In the genomic region with DNA sequence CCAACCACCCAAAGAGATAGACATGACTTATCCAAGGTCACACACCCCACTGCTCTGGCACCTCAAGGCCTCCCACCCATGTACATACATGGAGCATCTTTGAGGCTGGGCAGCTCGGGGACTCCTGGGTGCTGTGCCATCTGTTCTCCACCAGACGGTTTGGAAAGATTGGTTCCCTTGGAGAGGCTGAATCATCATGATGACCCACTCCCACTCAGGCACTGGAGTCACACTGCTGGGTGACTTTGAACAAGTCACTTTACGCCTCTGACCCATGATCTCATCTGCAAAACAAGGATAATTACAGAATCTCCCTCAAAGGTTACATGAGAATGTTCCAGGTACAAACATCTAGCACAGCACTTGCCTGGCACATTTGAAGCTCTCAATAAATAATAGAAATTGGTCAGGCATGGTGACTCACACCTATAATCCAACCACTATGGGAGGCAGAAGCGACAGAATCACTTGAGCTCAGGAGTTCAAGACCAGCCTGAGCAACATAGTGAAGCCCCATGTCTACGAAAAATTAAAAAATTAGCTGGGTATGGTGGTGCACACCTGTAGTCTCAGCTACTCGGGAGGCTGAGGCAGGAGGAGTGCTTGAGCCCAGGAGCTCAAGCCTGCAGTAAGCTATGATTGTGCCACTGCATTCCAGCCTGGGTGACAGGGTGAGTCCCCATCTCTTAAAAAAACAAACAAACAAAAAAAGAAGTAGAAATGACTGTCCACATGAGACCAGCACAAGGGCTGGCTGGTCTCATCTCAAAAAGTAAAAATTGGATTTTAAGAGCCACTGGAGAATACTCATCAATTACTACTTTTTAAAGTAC, we compare ENCODE assay signal across 1 cellular context.
TF ChIP-seq lines count a peak whose summit lies in the region.

No MANE protein-coding gene starts in this region.

TF ChIP-seq in HEK293, 187 proteins besides CTCF, POLR2A, EP300 and RAD21 (continued from another document and continues in another):
- TF ChIP-seq, protein P1, sequence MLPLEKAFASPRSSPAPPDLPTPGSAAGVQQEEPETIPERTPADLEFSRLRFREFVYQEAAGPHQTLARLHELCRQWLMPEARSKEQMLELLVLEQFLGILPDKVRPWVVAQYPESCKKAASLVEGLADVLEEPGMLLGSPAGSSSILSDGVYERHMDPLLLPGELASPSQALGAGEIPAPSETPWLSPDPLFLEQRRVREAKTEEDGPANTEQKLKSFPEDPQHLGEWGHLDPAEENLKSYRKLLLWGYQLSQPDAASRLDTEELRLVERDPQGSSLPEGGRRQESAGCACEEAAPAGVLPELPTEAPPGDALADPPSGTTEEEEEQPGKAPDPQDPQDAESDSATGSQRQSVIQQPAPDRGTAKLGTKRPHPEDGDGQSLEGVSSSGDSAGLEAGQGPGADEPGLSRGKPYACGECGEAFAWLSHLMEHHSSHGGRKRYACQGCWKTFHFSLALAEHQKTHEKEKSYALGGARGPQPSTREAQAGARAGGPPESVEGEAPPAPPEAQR (tag by site-specific recombination; IDR thresholded peaks at IDR 0.05), result no peak
- TF ChIP-seq IKZF3 (tag by site-specific recombination; IDR thresholded peaks at IDR 0.05) (no peak), ZNF549 (tag by site-specific recombination; IDR thresholded peaks at IDR 0.05) (no peak), TCF7L2 (IDR thresholded peaks at IDR 0.05; ENCODE audit: borderline replicate concordance, low read depth, low read length) (no peak), HOXD13 (CRISPR knock-in tag; IDR thresholded peaks at IDR 0.05; ENCODE audit: borderline replicate concordance) (no peak), ZNF23 (tag by site-specific recombination; IDR thresholded peaks at IDR 0.05; ENCODE audit: borderline replicate concordance) (no peak), ZFP41 (tag by site-specific recombination; IDR thresholded peaks at IDR 0.05; ENCODE audit: borderline replicate concordance) (no peak), ZNF184 (tag by site-specific recombination; IDR thresholded peaks at IDR 0.05) (no peak), ZNF621 (tag by site-specific recombination; IDR thresholded peaks at IDR 0.05) (no peak), ZBTB17 (tag by site-specific recombination; IDR thresholded peaks at IDR 0.05) (no peak), ZNF423 (tag by site-specific recombination; IDR thresholded peaks at IDR 0.05) (no peak), ZNF350 (tag by site-specific recombination; IDR thresholded peaks at IDR 0.05) (no peak), YY2 (tag by site-specific recombination; IDR thresholded peaks at IDR 0.05) (no peak), ZBTB48 (tag by site-specific recombination; IDR thresholded peaks at IDR 0.05) (no peak), PRDM1 (tag by site-specific recombination; IDR thresholded peaks at IDR 0.05) (no peak), ZNF501 (tag by site-specific recombination; IDR thresholded peaks at IDR 0.05) (no peak), ZNF530 (tag by site-specific recombination; IDR thresholded peaks at IDR 0.05; ENCODE audit: low read depth) (no peak), ZNF514 (tag by site-specific recombination; IDR thresholded peaks at IDR 0.05) (no peak), ZNF837 (tag by site-specific recombination; IDR thresholded peaks at IDR 0.05) (no peak), ZSCAN16 (tag by site-specific recombination; IDR thresholded peaks at IDR 0.05) (no peak), ZNF768 (tag by site-specific recombination; IDR thresholded peaks at IDR 0.05) (no peak), ZNF510 (tag by site-specific recombination; IDR thresholded peaks at IDR 0.05; ENCODE audit: insufficient replicate concordance) (no peak), ZNF660 (tag by site-specific recombination; IDR thresholded peaks at IDR 0.05) (peak; percentile 50; the same call in 1 of the 2 replicates), ZNF561 (tag by site-specific recombination; IDR thresholded peaks at IDR 0.05; ENCODE audit: borderline replicate concordance) (no peak), ZNF274 (IDR thresholded peaks at IDR 0.05; ENCODE audit: low read length) (no peak), ZNF274 (tag by site-specific recombination; IDR thresholded peaks at IDR 0.05; ENCODE audit: borderline replicate concordance) (no peak), ZSCAN30 (tag by site-specific recombination; IDR thresholded peaks at IDR 0.05) (no peak)
- TF ChIP-seq, protein P2, sequence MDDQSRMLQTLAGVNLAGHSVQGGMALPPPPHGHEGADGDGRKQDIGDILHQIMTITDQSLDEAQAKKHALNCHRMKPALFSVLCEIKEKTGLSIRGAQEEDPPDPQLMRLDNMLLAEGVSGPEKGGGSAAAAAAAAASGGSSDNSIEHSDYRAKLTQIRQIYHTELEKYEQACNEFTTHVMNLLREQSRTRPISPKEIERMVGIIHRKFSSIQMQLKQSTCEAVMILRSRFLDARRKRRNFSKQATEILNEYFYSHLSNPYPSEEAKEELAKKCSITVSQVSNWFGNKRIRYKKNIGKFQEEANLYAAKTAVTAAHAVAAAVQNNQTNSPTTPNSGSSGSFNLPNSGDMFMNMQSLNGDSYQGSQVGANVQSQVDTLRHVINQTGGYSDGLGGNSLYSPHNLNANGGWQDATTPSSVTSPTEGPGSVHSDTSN (CRISPR knock-in tag; IDR thresholded peaks at IDR 0.05), result no peak
- TF ChIP-seq, protein P3, sequence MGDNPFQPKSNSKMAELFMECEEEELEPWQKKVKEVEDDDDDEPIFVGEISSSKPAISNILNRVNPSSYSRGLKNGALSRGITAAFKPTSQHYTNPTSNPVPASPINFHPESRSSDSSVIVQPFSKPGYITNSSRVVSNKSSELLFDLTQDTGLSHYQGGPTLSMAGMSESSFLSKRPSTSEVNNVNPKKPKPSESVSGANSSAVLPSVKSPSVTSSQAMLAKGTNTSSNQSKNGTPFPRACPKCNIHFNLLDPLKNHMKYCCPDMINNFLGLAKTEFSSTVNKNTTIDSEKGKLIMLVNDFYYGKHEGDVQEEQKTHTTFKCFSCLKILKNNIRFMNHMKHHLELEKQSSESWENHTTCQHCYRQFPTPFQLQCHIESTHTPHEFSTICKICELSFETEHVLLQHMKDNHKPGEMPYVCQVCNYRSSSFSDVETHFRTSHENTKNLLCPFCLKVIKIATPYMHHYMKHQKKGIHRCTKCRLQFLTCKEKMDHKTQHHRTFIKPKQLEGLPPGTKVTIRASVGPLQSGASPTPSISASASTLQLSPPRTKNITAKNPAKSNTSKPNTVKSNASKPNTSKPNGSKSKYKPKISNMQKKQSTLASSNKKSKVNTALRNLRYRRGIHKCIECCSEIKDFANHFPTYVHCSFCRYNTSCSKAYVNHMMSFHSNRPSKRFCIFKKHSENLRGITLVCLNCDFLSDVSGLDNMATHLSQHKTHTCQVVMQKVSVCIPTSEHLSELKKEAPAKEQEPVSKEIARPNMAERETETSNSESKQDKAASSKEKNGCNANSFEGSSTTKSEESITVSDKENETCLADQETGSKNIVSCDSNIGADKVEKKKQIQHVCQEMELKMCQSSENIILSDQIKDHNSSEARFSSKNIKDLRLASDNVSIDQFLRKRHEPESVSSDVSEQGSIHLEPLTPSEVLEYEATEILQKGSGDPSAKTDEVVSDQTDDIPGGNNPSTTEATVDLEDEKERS (tag by site-specific recombination; IDR thresholded peaks at IDR 0.05), result peak; percentile 92
- TF ChIP-seq, protein P4, sequence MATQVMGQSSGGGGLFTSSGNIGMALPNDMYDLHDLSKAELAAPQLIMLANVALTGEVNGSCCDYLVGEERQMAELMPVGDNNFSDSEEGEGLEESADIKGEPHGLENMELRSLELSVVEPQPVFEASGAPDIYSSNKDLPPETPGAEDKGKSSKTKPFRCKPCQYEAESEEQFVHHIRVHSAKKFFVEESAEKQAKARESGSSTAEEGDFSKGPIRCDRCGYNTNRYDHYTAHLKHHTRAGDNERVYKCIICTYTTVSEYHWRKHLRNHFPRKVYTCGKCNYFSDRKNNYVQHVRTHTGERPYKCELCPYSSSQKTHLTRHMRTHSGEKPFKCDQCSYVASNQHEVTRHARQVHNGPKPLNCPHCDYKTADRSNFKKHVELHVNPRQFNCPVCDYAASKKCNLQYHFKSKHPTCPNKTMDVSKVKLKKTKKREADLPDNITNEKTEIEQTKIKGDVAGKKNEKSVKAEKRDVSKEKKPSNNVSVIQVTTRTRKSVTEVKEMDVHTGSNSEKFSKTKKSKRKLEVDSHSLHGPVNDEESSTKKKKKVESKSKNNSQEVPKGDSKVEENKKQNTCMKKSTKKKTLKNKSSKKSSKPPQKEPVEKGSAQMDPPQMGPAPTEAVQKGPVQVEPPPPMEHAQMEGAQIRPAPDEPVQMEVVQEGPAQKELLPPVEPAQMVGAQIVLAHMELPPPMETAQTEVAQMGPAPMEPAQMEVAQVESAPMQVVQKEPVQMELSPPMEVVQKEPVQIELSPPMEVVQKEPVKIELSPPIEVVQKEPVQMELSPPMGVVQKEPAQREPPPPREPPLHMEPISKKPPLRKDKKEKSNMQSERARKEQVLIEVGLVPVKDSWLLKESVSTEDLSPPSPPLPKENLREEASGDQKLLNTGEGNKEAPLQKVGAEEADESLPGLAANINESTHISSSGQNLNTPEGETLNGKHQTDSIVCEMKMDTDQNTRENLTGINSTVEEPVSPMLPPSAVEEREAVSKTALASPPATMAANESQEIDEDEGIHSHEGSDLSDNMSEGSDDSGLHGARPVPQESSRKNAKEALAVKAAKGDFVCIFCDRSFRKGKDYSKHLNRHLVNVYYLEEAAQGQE (tag by site-specific recombination; IDR thresholded peaks at IDR 0.05), result no peak
- TF ChIP-seq, protein P5, sequence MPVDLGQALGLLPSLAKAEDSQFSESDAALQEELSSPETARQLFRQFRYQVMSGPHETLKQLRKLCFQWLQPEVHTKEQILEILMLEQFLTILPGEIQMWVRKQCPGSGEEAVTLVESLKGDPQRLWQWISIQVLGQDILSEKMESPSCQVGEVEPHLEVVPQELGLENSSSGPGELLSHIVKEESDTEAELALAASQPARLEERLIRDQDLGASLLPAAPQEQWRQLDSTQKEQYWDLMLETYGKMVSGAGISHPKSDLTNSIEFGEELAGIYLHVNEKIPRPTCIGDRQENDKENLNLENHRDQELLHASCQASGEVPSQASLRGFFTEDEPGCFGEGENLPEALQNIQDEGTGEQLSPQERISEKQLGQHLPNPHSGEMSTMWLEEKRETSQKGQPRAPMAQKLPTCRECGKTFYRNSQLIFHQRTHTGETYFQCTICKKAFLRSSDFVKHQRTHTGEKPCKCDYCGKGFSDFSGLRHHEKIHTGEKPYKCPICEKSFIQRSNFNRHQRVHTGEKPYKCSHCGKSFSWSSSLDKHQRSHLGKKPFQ (tag by site-specific recombination; IDR thresholded peaks at IDR 0.05), result no peak
- TF ChIP-seq, protein P6, sequence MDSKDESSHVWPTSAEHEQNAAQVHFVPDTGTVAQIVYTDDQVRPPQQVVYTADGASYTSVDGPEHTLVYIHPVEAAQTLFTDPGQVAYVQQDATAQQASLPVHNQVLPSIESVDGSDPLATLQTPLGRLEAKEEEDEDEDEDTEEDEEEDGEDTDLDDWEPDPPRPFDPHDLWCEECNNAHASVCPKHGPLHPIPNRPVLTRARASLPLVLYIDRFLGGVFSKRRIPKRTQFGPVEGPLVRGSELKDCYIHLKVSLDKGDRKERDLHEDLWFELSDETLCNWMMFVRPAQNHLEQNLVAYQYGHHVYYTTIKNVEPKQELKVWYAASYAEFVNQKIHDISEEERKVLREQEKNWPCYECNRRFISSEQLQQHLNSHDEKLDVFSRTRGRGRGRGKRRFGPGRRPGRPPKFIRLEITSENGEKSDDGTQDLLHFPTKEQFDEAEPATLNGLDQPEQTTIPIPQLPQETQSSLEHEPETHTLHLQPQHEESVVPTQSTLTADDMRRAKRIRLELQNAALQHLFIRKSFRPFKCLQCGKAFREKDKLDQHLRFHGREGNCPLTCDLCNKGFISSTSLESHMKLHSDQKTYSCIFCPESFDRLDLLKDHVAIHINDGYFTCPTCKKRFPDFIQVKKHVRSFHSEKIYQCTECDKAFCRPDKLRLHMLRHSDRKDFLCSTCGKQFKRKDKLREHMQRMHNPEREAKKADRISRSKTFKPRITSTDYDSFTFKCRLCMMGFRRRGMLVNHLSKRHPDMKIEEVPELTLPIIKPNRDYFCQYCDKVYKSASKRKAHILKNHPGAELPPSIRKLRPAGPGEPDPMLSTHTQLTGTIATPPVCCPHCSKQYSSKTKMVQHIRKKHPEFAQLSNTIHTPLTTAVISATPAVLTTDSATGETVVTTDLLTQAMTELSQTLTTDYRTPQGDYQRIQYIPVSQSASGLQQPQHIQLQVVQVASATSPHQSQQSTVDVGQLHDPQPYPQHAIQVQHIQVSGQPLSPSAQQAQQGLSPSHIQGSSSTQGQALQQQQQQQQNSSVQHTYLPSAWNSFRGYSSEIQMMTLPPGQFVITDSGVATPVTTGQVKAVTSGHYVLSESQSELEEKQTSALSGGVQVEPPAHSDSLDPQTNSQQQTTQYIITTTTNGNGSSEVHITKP (tag by site-specific recombination; IDR thresholded peaks at IDR 0.05), result no peak
- TF ChIP-seq, protein P7, sequence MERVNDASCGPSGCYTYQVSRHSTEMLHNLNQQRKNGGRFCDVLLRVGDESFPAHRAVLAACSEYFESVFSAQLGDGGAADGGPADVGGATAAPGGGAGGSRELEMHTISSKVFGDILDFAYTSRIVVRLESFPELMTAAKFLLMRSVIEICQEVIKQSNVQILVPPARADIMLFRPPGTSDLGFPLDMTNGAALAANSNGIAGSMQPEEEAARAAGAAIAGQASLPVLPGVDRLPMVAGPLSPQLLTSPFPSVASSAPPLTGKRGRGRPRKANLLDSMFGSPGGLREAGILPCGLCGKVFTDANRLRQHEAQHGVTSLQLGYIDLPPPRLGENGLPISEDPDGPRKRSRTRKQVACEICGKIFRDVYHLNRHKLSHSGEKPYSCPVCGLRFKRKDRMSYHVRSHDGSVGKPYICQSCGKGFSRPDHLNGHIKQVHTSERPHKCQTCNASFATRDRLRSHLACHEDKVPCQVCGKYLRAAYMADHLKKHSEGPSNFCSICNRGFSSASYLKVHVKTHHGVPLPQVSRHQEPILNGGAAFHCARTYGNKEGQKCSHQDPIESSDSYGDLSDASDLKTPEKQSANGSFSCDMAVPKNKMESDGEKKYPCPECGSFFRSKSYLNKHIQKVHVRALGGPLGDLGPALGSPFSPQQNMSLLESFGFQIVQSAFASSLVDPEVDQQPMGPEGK (tag by site-specific recombination; IDR thresholded peaks at IDR 0.05), result no peak
- TF ChIP-seq, protein P8, sequence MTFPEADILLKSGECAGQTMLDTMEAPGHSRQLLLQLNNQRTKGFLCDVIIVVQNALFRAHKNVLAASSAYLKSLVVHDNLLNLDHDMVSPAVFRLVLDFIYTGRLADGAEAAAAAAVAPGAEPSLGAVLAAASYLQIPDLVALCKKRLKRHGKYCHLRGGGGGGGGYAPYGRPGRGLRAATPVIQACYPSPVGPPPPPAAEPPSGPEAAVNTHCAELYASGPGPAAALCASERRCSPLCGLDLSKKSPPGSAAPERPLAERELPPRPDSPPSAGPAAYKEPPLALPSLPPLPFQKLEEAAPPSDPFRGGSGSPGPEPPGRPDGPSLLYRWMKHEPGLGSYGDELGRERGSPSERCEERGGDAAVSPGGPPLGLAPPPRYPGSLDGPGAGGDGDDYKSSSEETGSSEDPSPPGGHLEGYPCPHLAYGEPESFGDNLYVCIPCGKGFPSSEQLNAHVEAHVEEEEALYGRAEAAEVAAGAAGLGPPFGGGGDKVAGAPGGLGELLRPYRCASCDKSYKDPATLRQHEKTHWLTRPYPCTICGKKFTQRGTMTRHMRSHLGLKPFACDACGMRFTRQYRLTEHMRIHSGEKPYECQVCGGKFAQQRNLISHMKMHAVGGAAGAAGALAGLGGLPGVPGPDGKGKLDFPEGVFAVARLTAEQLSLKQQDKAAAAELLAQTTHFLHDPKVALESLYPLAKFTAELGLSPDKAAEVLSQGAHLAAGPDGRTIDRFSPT (tag by site-specific recombination; IDR thresholded peaks at IDR 0.05), result 0 out of 2 replicates have a peak, but pooled peaks have one; percentile 20
